ENCODE assay signal across 23 cellular contexts in genomic region chr15:68570974-68571373, GRCh38. TPM values are rescaled to one million over a fixed set of nuclear protein-coding genes. Genes with fewer than 3 reads are reported as not detected.
DNase-seq lines count a peak whose midpoint lies in the region; ATAC-seq and TF ChIP-seq lines count a peak whose summit lies in the region.
"Had no signal": no experiment of that assay in that cellular context is flagged by ENCODE, and none has a peak within 500 bp of the region (broad histone marks: within the 10 kb centered on the region; RNA-seq: fewer than 3 reads in every experiment).

No MANE protein-coding gene starts in this region.

- H3K9ac ChIP-seq in iPS-18a (ENCODE audit: low read length): no peak overlapping the region
- H3K9ac ChIP-seq: BLaER1 treated with 17β-estradiol and CSF1 and Interleukin-3, amounts not matched to agents 10 nM and 100 nM had no signal

- peak overlapping the region; percentile 56 to 97 (median 83) for H3K27ac Mint-ChIP-seq in brain
- H3K27ac Mint-ChIP-seq: CD14-positive monocyte; CD4-positive, alpha-beta T cell; CD8-positive, alpha-beta memory T cell; HFFc6 had no signal

- peaks cover 67% of the 10 kb centered on the region for H3K4me1 Mint-ChIP-seq in brain
- H3K4me1 Mint-ChIP-seq: CD14-positive monocyte; CD8-positive, alpha-beta memory T cell had no signal

- no peaks in the 10 kb centered on the region for H3K27me3 Mint-ChIP-seq in brain

- H3K36me3 Mint-ChIP-seq in brain: no peaks in the 10 kb centered on the region
- H3K36me3 Mint-ChIP-seq: CD14-positive monocyte; CD8-positive, alpha-beta memory T cell had no signal

- H3K9me3 ChIP-seq in HAP-1: no peaks in the 10 kb centered on the region
- H3K9me3 ChIP-seq in iPS-18a (ENCODE audit: control insufficient read depth, low read depth, low read length): no peaks in the 10 kb centered on the region
- H3K9me3 ChIP-seq: A549; BE2C; BLaER1 treated with 17β-estradiol and CSF1 and Interleukin-3, amounts not matched to agents 10 nM and 100 nM had no signal

- no peak for ATAC-seq in GM19351 (IDR thresholded peaks at IDR 0.05; ENCODE audit: unreplicated experiment)
- no peak for ATAC-seq in HG03342 (IDR thresholded peaks at IDR 0.05; ENCODE audit: unreplicated experiment)
- ATAC-seq: A549, GM12878 had no signal

- in situ Hi-C loops in HAP-1 (cut with MboI; ENCODE audit: low sequenced_read_pairs): no loop called here

- H3K36me3 ChIP-seq in HAP-1 (replicated peaks): no peaks in the 10 kb centered on the region
- H3K36me3 ChIP-seq in iPS-18a (ENCODE audit: control insufficient read depth, low read depth, low read length): no peaks in the 10 kb centered on the region
- H3K36me3 ChIP-seq: BE2C; BLaER1 treated with 17β-estradiol and CSF1 and Interleukin-3, amounts not matched to agents 10 nM and 100 nM had no signal

- H3K27me3 ChIP-seq in HAP-1 (ENCODE audit: low read depth) (peaks cover 37% of the 10 kb centered on the region), iPS-18a (ENCODE audit: control insufficient read depth, insufficient read depth, low read length) (peaks cover 7% of the 10 kb centered on the region)
- H3K27me3 ChIP-seq: BE2C; BLaER1 treated with 17β-estradiol and CSF1 and Interleukin-3, amounts not matched to agents 10 nM and 100 nM had no signal

- H3K4me3 ChIP-seq in HAP-1 (no peak overlapping the region), iPS-18a (ENCODE audit: low read length) (peak overlapping the region; percentile 14)
- H3K4me3 ChIP-seq: A549; BLaER1 treated with 17β-estradiol and CSF1 and Interleukin-3, amounts not matched to agents 10 nM and 100 nM; GM12878 had no signal

- no peak overlapping the region for H3K4me3 Mint-ChIP-seq in brain
- H3K4me3 Mint-ChIP-seq: CD14-positive monocyte; CD4-positive, alpha-beta T cell; CD8-positive, alpha-beta memory T cell; H9; HFFc6 had no signal

- DNase-seq in HAP-1 (ENCODE audit: low spot score in 2 of 2) (peak; percentile 43 to 54), cerebellum (ENCODE audit: low spot score) (no peak)
- no peak for DNase-seq in NK-92 treated with Interleukin-12 subunit alpha and Interleukin-12 subunit beta, amount 100 ng/mL, for 24 hours (lab: John Stamatoyannopoulos, UW)
- DNase-seq: 8988T; ACHN; AML-193; BE2C; CD4-positive, alpha-beta T cell; CD8-positive, alpha-beta memory T cell; DMS 273 treated with DMSO at 0.1 percent for 48 hours; DMS79; EL; GDM1; H9; HFFc6 had no signal

- no peak for TF ChIP-seq CTCF in brain (conservative IDR thresholded peaks at IDR 0.05)

- no peaks in the 10 kb centered on the region for H3K9me3 Mint-ChIP-seq in brain
- H3K9me3 Mint-ChIP-seq: CD14-positive monocyte; CD4-positive, alpha-beta T cell; CD8-positive, alpha-beta memory T cell; H9; HFFc6 had no signal

- H3K27ac ChIP-seq in iPS-18a (ENCODE audit: low read length): no peak overlapping the region
- H3K27ac ChIP-seq: A549; BLaER1 treated with 17β-estradiol and CSF1 and Interleukin-3, amounts not matched to agents 10 nM and 100 nM had no signal

- H3K4me1 ChIP-seq in HAP-1: peaks cover 5% of the 10 kb centered on the region; the same call in 1 of the 2 replicates
- H3K4me1 ChIP-seq in iPS-18a (ENCODE audit: control insufficient read depth, low read depth, low read length): peaks cover 44% of the 10 kb centered on the region
- H3K4me1 ChIP-seq: A549, BE2C had no signal

RNA-seq across cellular contexts. Expression of gene CORO2B, which starts 7.8 kb away (rescaled TPM):
- polyA plus RNA-seq in brain (ENCODE audit: insufficient read depth, low read depth, low replicate concordance): 59.3 TPM
- 30.2 TPM for total RNA-seq in cerebellum
- total RNA-seq: CD4-positive, alpha-beta T cell; CD8-positive, alpha-beta memory T cell had no signal
- polyA plus RNA-seq: CD14-positive monocyte; CD8-positive, alpha-beta memory T cell had no signal

Comparison
In these comparisons a context has a peak if more than half of its experiments do, and no peak if none do; other contexts are left out.
1. DNase-seq: peak in HAP-1 (2 of 2); none in NK-92 treated with Interleukin-12 subunit alpha and Interleukin-12 subunit beta, amount 100 ng/mL, for 24 hours (single experiment) and cerebellum (single experiment).